ENCODE assay signal across 33 cellular contexts in genomic region chr20:53091789-53092188, GRCh38.
"Had no signal": no experiment of that assay in that cellular context is flagged by ENCODE, and none has a peak within 500 bp of the region (broad histone marks: within the 10 kb centered on the region; RNA-seq: fewer than 3 reads in every experiment).

No MANE protein-coding gene starts in this region.

- H3K9ac ChIP-seq: KMS-11 had no signal

- DNase-seq: Karpas-422, Kasumi-1, MG63, MM.1S, MV-4-11, NCI-H1048, NCI-H1092, NCI-H1105, NCI-H1105 treated with DMSO at 0.1 percent for 48 hours, NCI-H1417, NCI-H1417 treated with DMSO at 0.1 percent for 48 hours, NCI-H1436, NCI-H1436 treated with DMSO at 0.1 percent for 48 hours, NCI-H146, NCI-H1694, NCI-H1694 treated with DMSO at 0.1 percent for 48 hours, NCI-H187, NCI-H187 treated with DMSO at 0.1 percent for 48 hours, NCI-H1930, NCI-H2029, NCI-H2029 treated with DMSO at 0.1 percent for 48 hours, NCI-H2081, NCI-H2081 treated with DMSO at 0.1 percent for 48 hours, NCI-H2107, NCI-H2171, NCI-H2171 treated with DMSO at 0.1 percent for 48 hours, NCI-H2227 treated with DMSO at 0.1 percent for 48 hours, NCI-H226, NCI-H345, NCI-H446, NCI-H446 treated with DMSO at 0.1 percent for 48 hours, NCI-H510A had no signal

- H3K36me3 ChIP-seq: MG63 had no signal

- H3K4me3 ChIP-seq: MG63 had no signal

- H3K9me3 ChIP-seq: MG63 had no signal

- H3K27me3 ChIP-seq: MG63 had no signal

- H3K27ac ChIP-seq: KMS-11 had no signal

- H3K4me2 ChIP-seq: KMS-11 had no signal
